8 cellular contexts compared by ENCODE assay signal in the genomic region with DNA sequence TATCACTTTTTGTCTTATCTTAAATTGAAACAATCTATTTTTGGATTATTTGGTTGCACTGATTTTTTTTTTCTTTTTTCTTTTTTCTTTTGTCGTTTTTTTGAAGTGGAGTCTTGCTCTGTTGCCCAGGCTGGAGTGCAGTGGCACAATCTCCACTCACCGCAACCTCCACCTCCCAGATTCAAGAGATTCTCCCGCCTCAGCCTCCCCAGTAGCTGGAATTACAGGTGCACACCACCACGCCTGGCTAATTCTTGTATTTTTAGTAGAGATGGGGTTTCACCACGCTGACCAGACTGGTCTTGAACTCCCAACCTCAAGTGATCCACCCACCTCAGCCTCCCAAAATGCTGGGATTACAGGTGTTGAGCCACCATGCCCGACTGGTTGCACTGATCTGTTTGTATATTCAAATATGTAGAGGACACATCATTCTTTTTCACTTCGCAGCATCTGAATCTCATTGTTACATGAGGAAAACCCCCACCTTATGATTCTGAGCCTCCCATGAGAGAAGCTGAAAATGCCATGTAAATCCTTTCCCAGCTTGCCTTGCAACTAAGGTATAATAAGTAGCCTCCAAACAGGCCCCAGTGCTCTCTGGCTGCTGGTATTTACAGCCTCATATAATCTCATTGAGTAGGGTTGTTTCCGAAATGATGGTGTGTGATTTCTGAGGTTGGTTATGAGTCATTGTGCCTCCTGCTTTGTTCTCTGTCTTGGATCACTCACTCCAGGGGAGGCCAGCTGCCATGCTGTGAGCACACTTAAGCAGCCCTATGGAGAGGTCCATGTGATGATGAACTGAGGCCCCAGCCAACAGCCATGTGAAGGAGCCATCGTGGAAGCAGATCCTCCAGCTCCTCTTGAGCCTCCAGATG. TPM values are rescaled to one million over a fixed set of nuclear protein-coding genes. Genes with fewer than 3 reads are reported as not detected.
DNase-seq lines count a peak whose midpoint lies in the region; ATAC-seq and TF ChIP-seq lines count a peak whose summit lies in the region.

No MANE protein-coding gene starts in this region.

- H3K4me1 Mint-ChIP-seq in CD4-positive, alpha-beta T cell (ENCODE audit: low read depth), result peaks cover 45% of the 10 kb centered on the region
- peaks cover 27% of the 10 kb centered on the region for H3K4me1 Mint-ChIP-seq in T-helper 2 cell treated with Interferon-gamma antibody and Interleukin-4, amounts not matched to agents 5 μg/mL and 100 μg/mL, for 36 hours (ENCODE audit: low read depth)

- POLR2A ChIA-PET in CD4-positive, alpha-beta T cell (lab: Charles Lee), result interaction anchor here (1.1 to 1.4 kb wide), 3 partner anchors 23 to 41 kb away, joined by 4 to 5 read pairs (median 4); no protein-coding TSS in a partner anchor

- 73 to 76% methylated on average over 9 of the region's 9 CpGs for WGBS in esophagus squamous epithelium, 2 donors

- no peak overlapping the region for H3K27ac ChIP-seq in CD4-positive, alpha-beta T cell (ENCODE audit: low read depth, low read length)
- no peak overlapping the region for H3K27ac ChIP-seq in foreskin keratinocyte
- no peak overlapping the region for H3K27ac ChIP-seq in esophagus squamous epithelium

- peaks cover 11% of the 10 kb centered on the region for H3K36me3 Mint-ChIP-seq in CD4-positive, alpha-beta T cell (ENCODE audit: low read depth)
- peaks cover 1% of the 10 kb centered on the region for H3K36me3 Mint-ChIP-seq in T-helper 2 cell treated with Interferon-gamma antibody and Interleukin-4, amounts not matched to agents 5 μg/mL and 100 μg/mL, for 36 hours (ENCODE audit: low read depth)

- H3K4me3 ChIP-seq in esophagus squamous epithelium, result no peak overlapping the region

- peak overlapping the region; percentile 52 for H3K27ac Mint-ChIP-seq in CD4-positive, alpha-beta T cell
- H3K27ac Mint-ChIP-seq in T-helper 2 cell treated with Interferon-gamma antibody and Interleukin-4, amounts not matched to agents 5 μg/mL and 100 μg/mL, for 36 hours, result peak overlapping the region; percentile 78

- peak in 2 of 10 experiments; percentile 6 to 7 for DNase-seq in CD4-positive, alpha-beta T cell
- DNase-seq in T-helper 2 cell treated with Interferon-gamma antibody and Interleukin-4, amounts not matched to agents 5 μg/mL and 100 μg/mL, for 36 hours (ENCODE audit: low spot score), result peak; percentile 76
- DNase-seq in foreskin keratinocyte (peak; percentile 75 to 82), esophagus squamous epithelium (lab: John Stamatoyannopoulos, UW) (no peak), SK-N-DZ (ENCODE audit: low spot score) (no peak), pons (ENCODE audit: low spot score) (no peak)

- H3K4me3 Mint-ChIP-seq in CD4-positive, alpha-beta T cell, result peak overlapping the region; percentile 42
- no peak overlapping the region for H3K4me3 Mint-ChIP-seq in T-helper 2 cell treated with Interferon-gamma antibody and Interleukin-4, amounts not matched to agents 5 μg/mL and 100 μg/mL, for 36 hours

- H3K36me3 ChIP-seq in esophagus squamous epithelium, result no peaks in the 10 kb centered on the region

- no peak for ATAC-seq in CD4-positive, alpha-beta T cell (ENCODE audit: poor library complexity)
- ATAC-seq in GM19043 (IDR thresholded peaks at IDR 0.05; ENCODE audit: low read depth, unreplicated experiment) (peak; percentile 46), HG03196 (IDR thresholded peaks at IDR 0.05; ENCODE audit: unreplicated experiment) (peak; percentile 39), foreskin keratinocyte (peak; percentile 53)

- H3K4me1 ChIP-seq in foreskin keratinocyte (no peaks in the 10 kb centered on the region), esophagus squamous epithelium (peaks cover 0 to 16% (median 0%) of the 10 kb centered on the region in 3 donors)

- no peaks in the 10 kb centered on the region for H3K27me3 ChIP-seq in CD4-positive, alpha-beta T cell (ENCODE audit: control insufficient read depth, insufficient read depth, low read length)
- H3K27me3 ChIP-seq in foreskin keratinocyte, result no peaks in the 10 kb centered on the region
- no peaks in the 10 kb centered on the region for H3K27me3 ChIP-seq in esophagus squamous epithelium

- no peak for TF ChIP-seq POLR2A in esophagus squamous epithelium (IDR thresholded peaks at IDR 0.05)

- H3K27me3 Mint-ChIP-seq in CD4-positive, alpha-beta T cell, result peaks cover 1% of the 10 kb centered on the region
- H3K27me3 Mint-ChIP-seq in T-helper 2 cell treated with Interferon-gamma antibody and Interleukin-4, amounts not matched to agents 5 μg/mL and 100 μg/mL, for 36 hours (ENCODE audit: low read depth), result peaks cover 1% of the 10 kb centered on the region

- H3K9me3 ChIP-seq in CD4-positive, alpha-beta T cell (ENCODE audit: control insufficient read depth, low read length), result no peaks in the 10 kb centered on the region
- no peaks in the 10 kb centered on the region for H3K9me3 ChIP-seq in esophagus squamous epithelium

- CTCF ChIA-PET in CD4-positive, alpha-beta T cell (lab: Charles Lee), result interaction anchor here (0.9 to 1.3 kb wide), 2 partner anchors 24 to 41 kb away, joined by 3 read pairs; no protein-coding TSS in a partner anchor

- intact Hi-C loops in CD4-positive, alpha-beta T cell (cut with DNase I, micrococcal nuclease), result loop anchor here in 1 of 2 experiments (2.0 to 5.0 kb wide), 2 partner anchors 20 to 212 kb away; a partner anchor contains a TSS
- intact Hi-C loops in esophagus squamous epithelium (cut with DNase I), result no loop called here

- no peak for TF ChIP-seq CTCF in CD4-positive, alpha-beta T cell (IDR thresholded peaks at IDR 0.05)
- no peak for TF ChIP-seq CTCF in foreskin keratinocyte (conservative IDR thresholded peaks at IDR 0.05)
- TF ChIP-seq CTCF in esophagus squamous epithelium (IDR thresholded peaks at IDR 0.05), result no peak

- no peaks in the 10 kb centered on the region for H3K9me3 Mint-ChIP-seq in CD4-positive, alpha-beta T cell
- H3K9me3 Mint-ChIP-seq in T-helper 2 cell treated with Interferon-gamma antibody and Interleukin-4, amounts not matched to agents 5 μg/mL and 100 μg/mL, for 36 hours, result no peaks in the 10 kb centered on the region

RNA-seq across cellular contexts. Expression of a gene that starts 5.2 kb away (rescaled TPM):
- 100 to 1,000 TPM; 201 to 212 TPM for total RNA-seq in CD4-positive, alpha-beta T cell
- total RNA-seq in foreskin keratinocyte (981 and 1,151 TPM in 2 replicates), esophagus squamous epithelium (100 to 1,000 TPM; 206 to 319 (median 209) TPM)
- 747 and 810 TPM in 2 replicates for polyA plus RNA-seq in foreskin keratinocyte
- polyA plus RNA-seq in SK-N-DZ (2014; cell fraction: cytosol; rRNA removed), result 493 and 525 TPM in 2 replicates
- 957 and 1,246 TPM in 2 replicates for polyA plus RNA-seq in SK-N-DZ (2014; cell fraction: nucleus; rRNA removed)

RNA-seq across cellular contexts. Expression of a gene that starts 40.7 kb away (rescaled TPM):
- 10 to 100 TPM; 27.5 to 29.6 TPM for total RNA-seq in CD4-positive, alpha-beta T cell
- 21.7 and 22.3 TPM in 2 replicates for total RNA-seq in foreskin keratinocyte
- 8.7 and 10.3 TPM in 2 replicates for polyA plus RNA-seq in foreskin keratinocyte
- total RNA-seq in esophagus squamous epithelium, result 10 to 100 TPM; 19.4 to 42.8 (median 24.9) TPM
- polyA plus RNA-seq in SK-N-DZ (2014; cell fraction: cytosol; rRNA removed), result 84.8 and 87.8 TPM in 2 replicates
- 88.9 and 110 TPM in 2 replicates for polyA plus RNA-seq in SK-N-DZ (2014; cell fraction: nucleus; rRNA removed)

Comparison
In these comparisons a context has a peak if more than half of its experiments do, and no peak if none do; other contexts are left out.
1. DNase-seq: peak in T-helper 2 cell treated with Interferon-gamma antibody and Interleukin-4, amounts not matched to agents 5 μg/mL and 100 μg/mL, for 36 hours (single experiment) and foreskin keratinocyte (2 of 2); none in esophagus squamous epithelium (single experiment), SK-N-DZ (single experiment) and pons (single experiment).